ENCODE assay signal across 27 cellular contexts in the genomic region with DNA sequence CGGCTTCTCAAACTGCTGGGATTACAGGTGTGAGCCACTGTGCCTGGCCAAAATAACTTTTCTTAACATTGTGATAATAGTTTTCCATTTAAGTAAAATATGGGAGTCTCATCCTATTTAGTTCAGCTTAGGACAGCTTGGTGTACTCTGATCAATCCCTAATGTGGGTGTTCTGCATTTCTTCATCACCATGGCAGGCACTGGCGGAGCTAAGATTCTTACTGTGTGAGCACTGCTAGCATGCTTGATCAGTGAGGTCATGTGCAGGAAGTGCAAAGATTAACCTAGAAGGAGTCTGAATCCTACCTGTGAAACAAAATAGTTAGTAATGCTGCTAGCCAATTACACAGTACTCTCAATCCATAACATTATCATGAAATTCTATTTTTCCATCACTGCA.
DNase-seq lines count a peak whose midpoint lies in the region; ATAC-seq, FAIRE-seq and TF ChIP-seq lines count a peak whose summit lies in the region.
"Had no signal": no experiment of that assay in that cellular context is flagged by ENCODE, and none has a peak within 500 bp of the region (broad histone marks: within the 10 kb centered on the region; RNA-seq: fewer than 3 reads in every experiment).

No MANE protein-coding gene starts in this region.

- no peaks in the 10 kb centered on the region for H3K79me2 ChIP-seq in astrocyte (ENCODE audit: insufficient read depth, low read length)

- no peaks in the 10 kb centered on the region for H4K20me1 ChIP-seq in astrocyte (ENCODE audit: insufficient read depth, low read length)

- TF ChIP-seq CTCF in astrocyte (IDR thresholded peaks at IDR 0.05; ENCODE audit: insufficient read depth, low read depth, low read length) (no peak), kidney (IDR thresholded peaks at IDR 0.05; ENCODE audit: borderline replicate concordance, extremely low read depth, insufficient read depth) (no peak)

- POLR2A ChIA-PET in activated CD8-positive, alpha-beta T cell treated with anti-CD3 and anti-CD28 coated beads, Interleukin-2, amount 10 ng/mL, durations not matched to agents 7 days and 5 days (lab: Charles Lee): no interaction called here

- peak overlapping the region; percentile 86 for H3K27ac Mint-ChIP-seq in astrocyte (ENCODE audit: unreplicated experiment)
- H3K27ac Mint-ChIP-seq in activated CD8-positive, alpha-beta T cell treated with anti-CD3 and anti-CD28 coated beads, Interleukin-2, amount 10 ng/mL, durations not matched to agents 7 days and 5 days: no peak overlapping the region
- H3K27ac Mint-ChIP-seq: activated naive CD4-positive, alpha-beta T cell treated with anti-CD3 and anti-CD28 coated beads, Interleukin-2, amount 50 U/mL, for 72 hours; activated T-cell treated with anti-CD3 and anti-CD28 coated beads, Interleukin-2, amount 50 U/mL, for 72 hours; CD8-positive, alpha-beta memory T cell; progenitor cell of endocrine pancreas had no signal

- FAIRE-seq in astrocyte (lab: Jason Lieb, UNC) (no peak), urothelium cell line (lab: Jason Lieb, UNC) (no peak), kidney (lab: Jason Lieb, UNC) (no peak)
- FAIRE-seq: colon, GM12878 had no signal

- no peak overlapping the region for H3K9ac ChIP-seq in astrocyte (ENCODE audit: low read length)
- no peak overlapping the region for H3K9ac ChIP-seq in kidney (ENCODE audit: low read length in 2 of 2)

- no peaks in the 10 kb centered on the region for H3K27me3 ChIP-seq in astrocyte (ENCODE audit: insufficient read depth, low read length)
- H3K27me3 ChIP-seq: esophagus squamous epithelium, vagina had no signal

- no peaks in the 10 kb centered on the region for H3K36me3 Mint-ChIP-seq in astrocyte (ENCODE audit: low read depth, unreplicated experiment)
- H3K36me3 Mint-ChIP-seq in activated CD8-positive, alpha-beta T cell treated with anti-CD3 and anti-CD28 coated beads, Interleukin-2, amount 10 ng/mL, durations not matched to agents 7 days and 5 days (ENCODE audit: low read depth): no peaks in the 10 kb centered on the region
- H3K36me3 Mint-ChIP-seq: activated naive CD4-positive, alpha-beta T cell treated with anti-CD3 and anti-CD28 coated beads, Interleukin-2, amount 50 U/mL, for 72 hours; CD8-positive, alpha-beta memory T cell had no signal

- ATAC-seq in activated CD8-positive, alpha-beta T cell treated with anti-CD3 and anti-CD28 coated beads, Interleukin-2, amount 10 ng/mL, durations not matched to agents 7 days and 5 days: no peak
- ATAC-seq: activated naive CD4-positive, alpha-beta T cell treated with anti-CD3 and anti-CD28 coated beads, Interleukin-2, amount 50 U/mL, for 72 hours; activated T-cell treated with anti-CD3 and anti-CD28 coated beads, Interleukin-2, amount 50 U/mL, for 72 hours; GM12878; mucosa of descending colon had no signal

- DNase-seq in HPDE6-E6E7 (ENCODE audit: extremely low spot score): peak; percentile 36
- peak; percentile 54 for DNase-seq in astrocyte (ENCODE audit: low read depth)
- DNase-seq in iris pigment epithelial cell (ENCODE audit: low read depth): peak; percentile 76
- DNase-seq in urothelium cell line (ENCODE audit: low spot score): peak; percentile 23
- no peak for DNase-seq in activated CD8-positive, alpha-beta T cell treated with anti-CD3 and anti-CD28 coated beads, Interleukin-2, amount 10 ng/mL, durations not matched to agents 7 days and 5 days
- DNase-seq in NCI-H1436 (lab: John Stamatoyannopoulos, UW): no peak
- DNase-seq in kidney: no peak
- DNase-seq: activated T-cell treated with anti-CD3 and anti-CD28 coated beads, Interleukin-2, amount 50 U/mL, for 72 hours; CD8-positive, alpha-beta memory T cell; DMS53; effector memory CD4-positive, alpha-beta T cell; esophagus squamous epithelium; Kasumi-1; left ventricle myocardium inferior; mucosa of descending colon; NCI-H2029; NCI-H2227 treated with DMSO at 0.1 percent for 48 hours; NCI-H774; SHP77; stimulated activated CD4-positive, alpha-beta T cell treated with anti-CD3 and anti-CD28 coated beads, Interleukin-1b, Interleukin-23, amount 100 ng/mL, for 48 hours had no signal

- intact Hi-C loops in kidney (cut with DNase I): no loop called here

- no peak overlapping the region for H3K4me2 ChIP-seq in astrocyte (ENCODE audit: low read length)

- no peaks in the 10 kb centered on the region for H3K9me3 Mint-ChIP-seq in astrocyte (ENCODE audit: unreplicated experiment)
- H3K9me3 Mint-ChIP-seq in activated CD8-positive, alpha-beta T cell treated with anti-CD3 and anti-CD28 coated beads, Interleukin-2, amount 10 ng/mL, durations not matched to agents 7 days and 5 days (ENCODE audit: insufficient read depth): no peaks in the 10 kb centered on the region
- H3K9me3 Mint-ChIP-seq: activated T-cell treated with anti-CD3 and anti-CD28 coated beads, Interleukin-2, amount 50 U/mL, for 72 hours had no signal

- H3K4me3 ChIP-seq in astrocyte (ENCODE audit: insufficient read depth, low read depth, low read length) (no peak overlapping the region), kidney (ENCODE audit: low read length in 2 of 2) (no peak overlapping the region)
- H3K4me3 ChIP-seq: esophagus squamous epithelium, GM12878, left ventricle myocardium inferior, mucosa of descending colon, skin epidermis, vagina had no signal

- H3K27ac ChIP-seq in astrocyte (ENCODE audit: low read depth, low read length) (no peak overlapping the region), kidney (ENCODE audit: low read depth in 2 of 2, low read length in 2 of 2) (no peak overlapping the region)
- H3K27ac ChIP-seq: esophagus squamous epithelium, left ventricle myocardium inferior, skin epidermis, vagina had no signal

- no peak overlapping the region for H2AFZ ChIP-seq in astrocyte (ENCODE audit: low read depth, low read length)

- H3K36me3 ChIP-seq in astrocyte (ENCODE audit: insufficient read depth, low read length): no peaks in the 10 kb centered on the region
- no peaks in the 10 kb centered on the region for H3K36me3 ChIP-seq in kidney (ENCODE audit: control insufficient read depth in 1 of 2, insufficient read depth in 2 of 2, low read length in 2 of 2)
- H3K36me3 ChIP-seq: esophagus squamous epithelium, left ventricle myocardium inferior, vagina had no signal

- CTCF ChIA-PET in activated CD8-positive, alpha-beta T cell treated with anti-CD3 and anti-CD28 coated beads, Interleukin-2, amount 10 ng/mL, durations not matched to agents 7 days and 5 days (lab: Charles Lee): no interaction called here

- peaks cover 5% of the 10 kb centered on the region for H3K4me1 Mint-ChIP-seq in astrocyte (ENCODE audit: low read depth, unreplicated experiment)
- no peaks in the 10 kb centered on the region for H3K4me1 Mint-ChIP-seq in activated CD8-positive, alpha-beta T cell treated with anti-CD3 and anti-CD28 coated beads, Interleukin-2, amount 10 ng/mL, durations not matched to agents 7 days and 5 days (ENCODE audit: low read depth)
- H3K4me1 Mint-ChIP-seq: CD8-positive, alpha-beta memory T cell had no signal

- H3K4me1 ChIP-seq in astrocyte (ENCODE audit: insufficient read depth, low read length): no peaks in the 10 kb centered on the region
- no peaks in the 10 kb centered on the region for H3K4me1 ChIP-seq in kidney (ENCODE audit: control insufficient read depth in 1 of 2, insufficient read depth in 1 of 2, low read depth in 1 of 2, low read length in 2 of 2)
- H3K4me1 ChIP-seq: esophagus squamous epithelium, left ventricle myocardium inferior, vagina had no signal

- H3K4me3 Mint-ChIP-seq in astrocyte (ENCODE audit: unreplicated experiment): no peak overlapping the region
- no peak overlapping the region for H3K4me3 Mint-ChIP-seq in activated CD8-positive, alpha-beta T cell treated with anti-CD3 and anti-CD28 coated beads, Interleukin-2, amount 10 ng/mL, durations not matched to agents 7 days and 5 days
- H3K4me3 Mint-ChIP-seq: activated T-cell treated with anti-CD3 and anti-CD28 coated beads, Interleukin-2, amount 50 U/mL, for 72 hours; CD8-positive, alpha-beta memory T cell; neural crest cell had no signal

- H3K9me3 ChIP-seq in astrocyte (ENCODE audit: insufficient read depth, low read depth, low read length): no peaks in the 10 kb centered on the region
- no peaks in the 10 kb centered on the region for H3K9me3 ChIP-seq in kidney (ENCODE audit: control insufficient read depth in 1 of 2, low read length in 2 of 2)
- H3K9me3 ChIP-seq: esophagus squamous epithelium, left ventricle myocardium inferior, mucosa of descending colon, vagina had no signal

- H3K27me3 Mint-ChIP-seq in astrocyte (ENCODE audit: low read depth, unreplicated experiment): no peaks in the 10 kb centered on the region
- H3K27me3 Mint-ChIP-seq in activated CD8-positive, alpha-beta T cell treated with anti-CD3 and anti-CD28 coated beads, Interleukin-2, amount 10 ng/mL, durations not matched to agents 7 days and 5 days (ENCODE audit: low read depth): no peaks in the 10 kb centered on the region
- H3K27me3 Mint-ChIP-seq: CD8-positive, alpha-beta memory T cell; progenitor cell of endocrine pancreas had no signal

Comparison
In these comparisons a context has a peak if more than half of its experiments do, and no peak if none do; other contexts are left out.
1. DNase-seq: peak in HPDE6-E6E7 (single experiment), astrocyte (single experiment), iris pigment epithelial cell (single experiment) and urothelium cell line (single experiment); none in activated CD8-positive, alpha-beta T cell treated with anti-CD3 and anti-CD28 coated beads, Interleukin-2, amount 10 ng/mL, durations not matched to agents 7 days and 5 days (single experiment), NCI-H1436 (single experiment) and kidney (single experiment).